ENCODE assay signal across 10 cellular contexts in the genomic region with DNA sequence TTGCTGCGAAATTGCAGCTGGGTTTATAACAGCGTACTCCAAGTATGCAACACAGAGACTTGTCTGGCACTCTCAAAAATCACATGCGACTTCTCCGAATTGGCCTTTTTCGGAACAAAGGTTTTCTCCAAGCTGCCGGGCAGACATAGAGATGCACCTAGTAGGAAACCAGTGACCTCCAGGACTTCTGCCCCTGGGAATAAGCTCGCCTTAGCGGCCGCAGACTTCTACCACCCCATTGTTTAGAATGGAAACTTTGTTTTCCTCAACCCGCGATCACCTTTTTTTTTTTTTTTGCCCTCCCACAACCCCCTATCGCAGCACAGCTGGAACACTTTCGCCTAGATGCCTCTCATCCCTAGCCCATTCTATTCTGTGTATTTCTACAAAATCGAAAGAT.
A peak's percentile ranks its signal among the peaks of the same experiment; 100 is the strongest.
DNase-seq lines count a peak whose midpoint lies in the region; ATAC-seq and TF ChIP-seq lines count a peak whose summit lies in the region.
"Had no signal": no experiment of that assay in that cellular context is flagged by ENCODE, and none has a peak within 500 bp of the region (broad histone marks: within the 10 kb centered on the region; RNA-seq: fewer than 3 reads in every experiment).

No MANE protein-coding gene starts in this region.

- DNase-seq in adipocyte (ENCODE audit: low read depth) (no peak), tibial artery (peak; percentile 22 to 64), NCI-H82 treated with DMSO at 0.1 percent for 48 hours (lab: John Stamatoyannopoulos, UW; ENCODE audit: unreplicated experiment) (no peak), NCI-H526 treated with DMSO at 0.1 percent for 48 hours (lab: John Stamatoyannopoulos, UW) (no peak), NCI-H69 (lab: John Stamatoyannopoulos, UW) (no peak)
- DNase-seq: NCI-H187, NCI-H748 treated with DMSO at 0.1 percent for 48 hours had no signal

- no peaks in the 10 kb centered on the region for H3K9me3 ChIP-seq in HEK293 (ENCODE audit: control insufficient read depth, insufficient read depth, low read depth, low read length)
- no peaks in the 10 kb centered on the region for H3K9me3 ChIP-seq in adipocyte (ENCODE audit: control insufficient read depth, low read length)
- H3K9me3 ChIP-seq in muscle layer of colon (ENCODE audit: low read length): no peaks in the 10 kb centered on the region
- H3K9me3 ChIP-seq in tibial artery: no peaks in the 10 kb centered on the region

- no peaks in the 10 kb centered on the region for H3K27me3 ChIP-seq in adipocyte (replicated peaks; ENCODE audit: control insufficient read depth, insufficient read depth, low read length)
- peaks cover 0 to 5% of the 10 kb centered on the region in 2 donors for H3K27me3 ChIP-seq in muscle layer of colon (ENCODE audit: control insufficient read depth in 1 of 2, insufficient read depth in 2 of 2, low read length in 2 of 2)
- peaks cover 0 to 48% of the 10 kb centered on the region in 2 donors for H3K27me3 ChIP-seq in tibial artery

- no peak for TF ChIP-seq CTCF in HEK293 (tag by site-specific recombination; IDR thresholded peaks at IDR 0.05)
- TF ChIP-seq CTCF in tibial artery (IDR thresholded peaks at IDR 0.05): no peak

- intact Hi-C loops in tibial artery (cut with DNase I; ENCODE audit: low total_unique reads): no loop called here

- H3K36me3 ChIP-seq in HEK293 (ENCODE audit: control insufficient read depth in 2 of 2, insufficient read depth in 1 of 2, low read length in 2 of 2) (peaks cover 0 to 10% of the 10 kb centered on the region in 2 experiments; a peak in 2 of 3 replicates), adipocyte (ENCODE audit: control insufficient read depth, insufficient read depth, low read length, severe bottlenecking) (no peaks in the 10 kb centered on the region), muscle layer of colon (ENCODE audit: insufficient read depth, low read length) (peaks cover 8% of the 10 kb centered on the region), tibial artery (no peaks in the 10 kb centered on the region)

- no peak for ATAC-seq in GM18870 (IDR thresholded peaks at IDR 0.05; ENCODE audit: unreplicated experiment)

- CTCF ChIA-PET in HEK293 (lab: Yijun Ruan, JAX): interaction anchor here (0.6 to 3.7 kb wide), 13 partner anchors 9 to 951 kb away, joined by 3 to 15 read pairs (median 4); no protein-coding TSS in a partner anchor

- POLR2A ChIA-PET in HEK293 (lab: Yijun Ruan, JAX): interaction anchor here (0.7 to 3.4 kb wide), 14 partner anchors 9 to 1317 kb away, joined by 4 to 62 read pairs (median 8); a partner anchor contains a TSS

- H3K4me1 ChIP-seq in HEK293 (ENCODE audit: control insufficient read depth, insufficient read depth, low read length): peaks cover 37% of the 10 kb centered on the region
- H3K4me1 ChIP-seq in adipocyte (ENCODE audit: control insufficient read depth, insufficient read depth, low read length): peaks cover 78% of the 10 kb centered on the region
- peaks cover 41% of the 10 kb centered on the region for H3K4me1 ChIP-seq in muscle layer of colon (ENCODE audit: insufficient read depth, low read length)
- peaks cover 0 to 53% (median 22%) of the 10 kb centered on the region in 4 donors for H3K4me1 ChIP-seq in tibial artery

- H3K27ac ChIP-seq in HEK293 (ENCODE audit: extremely low read depth, low read depth, low read length) (peak overlapping the region; percentile 99), muscle layer of colon (ENCODE audit: low read depth, low read length) (peak overlapping the region; percentile 93), tibial artery (peak overlapping the region; percentile 96 to 97)

- H3K4me3 ChIP-seq in HEK293 (ENCODE audit: low read depth, low read length) (peak overlapping the region; percentile 76), adipocyte (ENCODE audit: low read length) (peak overlapping the region; percentile 80), muscle layer of colon (ENCODE audit: low read depth in 1 of 2, low read length in 2 of 2) (peak overlapping the region; percentile 48 to 74), tibial artery (peak overlapping the region; percentile 39 to 45)

- peak overlapping the region; percentile 93 for H3K9ac ChIP-seq in adipocyte (ENCODE audit: low read length)
- peak overlapping the region; percentile 59 for H3K9ac ChIP-seq in muscle layer of colon (ENCODE audit: low read length)

TF ChIP-seq in HEK293, 187 proteins besides CTCF, POLR2A, EP300 and RAD21:
- TF ChIP-seq ZNF660 (tag by site-specific recombination; IDR thresholded peaks at IDR 0.05): no peak
- no peak for TF ChIP-seq ZNF404 (tag by site-specific recombination; IDR thresholded peaks at IDR 0.05)
- TF ChIP-seq ZNF76 (tag by site-specific recombination; IDR thresholded peaks at IDR 0.05; ENCODE audit: borderline replicate concordance, low read depth): peak; percentile 70
- TF ChIP-seq, protein P1, sequence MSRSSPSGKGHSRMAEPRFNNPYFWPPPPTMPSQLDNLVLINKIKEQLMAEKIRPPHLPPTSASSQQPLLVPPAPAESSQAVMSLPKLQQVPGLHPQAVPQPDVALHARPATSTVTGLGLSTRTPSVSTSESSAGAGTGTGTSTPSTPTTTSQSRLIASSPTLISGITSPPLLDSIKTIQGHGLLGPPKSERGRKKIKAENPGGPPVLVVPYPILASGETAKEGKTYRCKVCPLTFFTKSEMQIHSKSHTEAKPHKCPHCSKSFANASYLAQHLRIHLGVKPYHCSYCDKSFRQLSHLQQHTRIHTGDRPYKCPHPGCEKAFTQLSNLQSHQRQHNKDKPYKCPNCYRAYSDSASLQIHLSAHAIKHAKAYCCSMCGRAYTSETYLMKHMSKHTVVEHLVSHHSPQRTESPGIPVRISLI (tag by site-specific recombination; IDR thresholded peaks at IDR 0.05): 0 out of 2 replicates have a peak, but pooled peaks have one; percentile 50
- TF ChIP-seq PRDM1 (tag by site-specific recombination; IDR thresholded peaks at IDR 0.05): peak; percentile 84

Comparison
In these comparisons a context has a peak if more than half of its experiments do, and no peak if none do; other contexts are left out.
1. DNase-seq: peak in tibial artery (2 of 2); none in adipocyte (single experiment), NCI-H82 treated with DMSO at 0.1 percent for 48 hours (single experiment), NCI-H526 treated with DMSO at 0.1 percent for 48 hours (single experiment) and NCI-H69 (single experiment).
2. Peak in every context shown above with its lines, with median percentiles within 50 percentile points of each other: H3K27ac ChIP-seq and H3K4me3 ChIP-seq.